In the genomic region with DNA sequence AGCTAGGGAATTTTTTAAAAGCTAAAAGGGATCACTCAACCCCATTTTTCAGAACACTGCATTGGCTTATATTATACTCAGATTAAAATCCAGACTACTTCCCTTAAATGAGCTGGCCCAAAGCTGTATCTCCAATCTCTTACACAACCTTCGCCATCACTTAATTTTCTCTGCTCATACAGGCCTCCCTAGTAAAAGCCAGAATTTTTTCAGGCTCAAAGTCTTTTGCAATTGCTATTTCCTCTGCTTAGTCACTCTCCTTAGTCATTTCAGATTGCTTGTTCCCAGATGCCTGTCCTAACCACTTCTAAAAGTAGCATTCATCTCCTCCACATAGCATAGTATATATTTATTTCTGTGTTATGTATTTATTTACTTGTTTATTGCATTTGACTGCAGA, we compare ENCODE assay signal across 11 cellular contexts.
DNase-seq lines count a peak whose midpoint lies in the region; ATAC-seq and TF ChIP-seq lines count a peak whose summit lies in the region.
"Had no signal": no experiment of that assay in that cellular context is flagged by ENCODE, and none has a peak within 500 bp of the region (broad histone marks: within the 10 kb centered on the region; RNA-seq: fewer than 3 reads in every experiment).

No MANE protein-coding gene starts in this region.

- intact Hi-C loops in activated CD4-positive, alpha-beta T cell treated with anti-CD3 and anti-CD28 coated beads for 36 hours (cut with DNase I, micrococcal nuclease) = no loop called here

- H3K9me3 Mint-ChIP-seq in CD8-positive, alpha-beta memory T cell = peaks cover 3 to 50% (median 7%) of the 10 kb centered on the region in 5 donors
- H3K9me3 Mint-ChIP-seq in activated CD4-positive, alpha-beta T cell treated with anti-CD3 and anti-CD28 coated beads for 36 hours (ENCODE audit: low read depth) = peaks cover 2% of the 10 kb centered on the region
- H3K9me3 Mint-ChIP-seq: memory B cell had no signal

- no peaks in the 10 kb centered on the region for H3K36me3 ChIP-seq in CD8-positive, alpha-beta memory T cell (ENCODE audit: insufficient read depth, low read length)
- no peaks in the 10 kb centered on the region for H3K36me3 ChIP-seq in Peyer's patch
- H3K36me3 ChIP-seq: upper lobe of right lung had no signal

- no peak overlapping the region for H3K4me3 ChIP-seq in CD8-positive, alpha-beta memory T cell (ENCODE audit: low read length)
- H3K4me3 ChIP-seq in Peyer's patch = no peak overlapping the region
- H3K4me3 ChIP-seq: upper lobe of right lung had no signal

- no peak overlapping the region for H3K27ac Mint-ChIP-seq in CD8-positive, alpha-beta memory T cell
- H3K27ac Mint-ChIP-seq in activated CD4-positive, alpha-beta T cell treated with anti-CD3 and anti-CD28 coated beads for 36 hours = no peak overlapping the region
- H3K27ac Mint-ChIP-seq: memory B cell had no signal

- CTCF ChIA-PET in CD8-positive, alpha-beta memory T cell (lab: Charles Lee) = no interaction called here
- CTCF ChIA-PET in activated CD4-positive, alpha-beta T cell treated with anti-CD3 and anti-CD28 coated beads for 36 hours (lab: Charles Lee) = no interaction called here

- H3K27ac ChIP-seq in CD8-positive, alpha-beta memory T cell (ENCODE audit: low read depth, low read length) = no peak overlapping the region
- no peak overlapping the region for H3K27ac ChIP-seq in Peyer's patch
- H3K27ac ChIP-seq: upper lobe of right lung had no signal

- no peaks in the 10 kb centered on the region for H3K27me3 ChIP-seq in CD8-positive, alpha-beta memory T cell (ENCODE audit: insufficient read depth, low read length, poor library complexity, severe bottlenecking)
- H3K27me3 ChIP-seq in Peyer's patch = no peaks in the 10 kb centered on the region
- H3K27me3 ChIP-seq: upper lobe of right lung had no signal

- H3K9me3 ChIP-seq in CD8-positive, alpha-beta memory T cell (ENCODE audit: low read length) = no peaks in the 10 kb centered on the region
- H3K9me3 ChIP-seq in Peyer's patch = no peaks in the 10 kb centered on the region
- H3K9me3 ChIP-seq: upper lobe of right lung had no signal

- no peaks in the 10 kb centered on the region for H3K4me1 Mint-ChIP-seq in CD8-positive, alpha-beta memory T cell
- H3K4me1 Mint-ChIP-seq in activated CD4-positive, alpha-beta T cell treated with anti-CD3 and anti-CD28 coated beads for 36 hours = no peaks in the 10 kb centered on the region
- H3K4me1 Mint-ChIP-seq: memory B cell had no signal

- TF ChIP-seq CTCF in omental fat pad (IDR thresholded peaks at IDR 0.05) (no peak), Peyer's patch (IDR thresholded peaks at IDR 0.05) (no peak)

- TF ChIP-seq POLR2A in Peyer's patch (IDR thresholded peaks at IDR 0.05) = no peak

- DNase-seq in GM04503 (ENCODE audit: low read depth) = peak; percentile 68
- peak; percentile 83 for DNase-seq in RKO (ENCODE audit: low spot score)
- no peak for DNase-seq in omental fat pad (ENCODE audit: low spot score)
- DNase-seq in iPS-NIHi11 (ENCODE audit: low spot score) = no peak
- DNase-seq in CD8-positive, alpha-beta memory T cell = no peak
- no peak for DNase-seq in activated CD4-positive, alpha-beta T cell treated with anti-CD3 and anti-CD28 coated beads for 36 hours
- no peak for DNase-seq in Peyer's patch
- DNase-seq: NCI-H1694 treated with DMSO at 0.1 percent for 48 hours, upper lobe of right lung had no signal

- no peaks in the 10 kb centered on the region for H3K4me1 ChIP-seq in CD8-positive, alpha-beta memory T cell (ENCODE audit: insufficient read depth, low read length)
- H3K4me1 ChIP-seq in Peyer's patch = no peaks in the 10 kb centered on the region
- H3K4me1 ChIP-seq: upper lobe of right lung had no signal

- no peaks in the 10 kb centered on the region for H3K36me3 Mint-ChIP-seq in CD8-positive, alpha-beta memory T cell
- H3K36me3 Mint-ChIP-seq in activated CD4-positive, alpha-beta T cell treated with anti-CD3 and anti-CD28 coated beads for 36 hours (ENCODE audit: low read depth) = no peaks in the 10 kb centered on the region
- H3K36me3 Mint-ChIP-seq: memory B cell had no signal

- POLR2A ChIA-PET in CD8-positive, alpha-beta memory T cell (lab: Charles Lee) = no interaction called here
- POLR2A ChIA-PET in activated CD4-positive, alpha-beta T cell treated with anti-CD3 and anti-CD28 coated beads for 36 hours (lab: Charles Lee) = no interaction called here

- ATAC-seq in esophagus mucosa (peak; percentile 28), omental fat pad (ENCODE audit: low FRiP score) (peak; percentile 90)
- no peak for ATAC-seq in activated CD4-positive, alpha-beta T cell treated with anti-CD3 and anti-CD28 coated beads for 36 hours
- ATAC-seq: upper lobe of right lung had no signal

- no peaks in the 10 kb centered on the region for H3K27me3 Mint-ChIP-seq in CD8-positive, alpha-beta memory T cell
- no peaks in the 10 kb centered on the region for H3K27me3 Mint-ChIP-seq in activated CD4-positive, alpha-beta T cell treated with anti-CD3 and anti-CD28 coated beads for 36 hours
- H3K27me3 Mint-ChIP-seq: memory B cell had no signal

- no peak overlapping the region for H3K4me3 Mint-ChIP-seq in CD8-positive, alpha-beta memory T cell
- H3K4me3 Mint-ChIP-seq in activated CD4-positive, alpha-beta T cell treated with anti-CD3 and anti-CD28 coated beads for 36 hours = no peak overlapping the region
- H3K4me3 Mint-ChIP-seq: memory B cell had no signal

Comparison
In these comparisons a context has a peak if more than half of its experiments do, and no peak if none do; other contexts are left out.
1. DNase-seq: peak in GM04503 (single experiment) and RKO (single experiment); none in omental fat pad (single experiment), iPS-NIHi11 (single experiment), CD8-positive, alpha-beta memory T cell (0 of 5), activated CD4-positive, alpha-beta T cell treated with anti-CD3 and anti-CD28 coated beads for 36 hours (single experiment) and Peyer's patch (0 of 3).